Comparison of ENCODE assay signal across 18 cellular contexts in the genomic region with DNA sequence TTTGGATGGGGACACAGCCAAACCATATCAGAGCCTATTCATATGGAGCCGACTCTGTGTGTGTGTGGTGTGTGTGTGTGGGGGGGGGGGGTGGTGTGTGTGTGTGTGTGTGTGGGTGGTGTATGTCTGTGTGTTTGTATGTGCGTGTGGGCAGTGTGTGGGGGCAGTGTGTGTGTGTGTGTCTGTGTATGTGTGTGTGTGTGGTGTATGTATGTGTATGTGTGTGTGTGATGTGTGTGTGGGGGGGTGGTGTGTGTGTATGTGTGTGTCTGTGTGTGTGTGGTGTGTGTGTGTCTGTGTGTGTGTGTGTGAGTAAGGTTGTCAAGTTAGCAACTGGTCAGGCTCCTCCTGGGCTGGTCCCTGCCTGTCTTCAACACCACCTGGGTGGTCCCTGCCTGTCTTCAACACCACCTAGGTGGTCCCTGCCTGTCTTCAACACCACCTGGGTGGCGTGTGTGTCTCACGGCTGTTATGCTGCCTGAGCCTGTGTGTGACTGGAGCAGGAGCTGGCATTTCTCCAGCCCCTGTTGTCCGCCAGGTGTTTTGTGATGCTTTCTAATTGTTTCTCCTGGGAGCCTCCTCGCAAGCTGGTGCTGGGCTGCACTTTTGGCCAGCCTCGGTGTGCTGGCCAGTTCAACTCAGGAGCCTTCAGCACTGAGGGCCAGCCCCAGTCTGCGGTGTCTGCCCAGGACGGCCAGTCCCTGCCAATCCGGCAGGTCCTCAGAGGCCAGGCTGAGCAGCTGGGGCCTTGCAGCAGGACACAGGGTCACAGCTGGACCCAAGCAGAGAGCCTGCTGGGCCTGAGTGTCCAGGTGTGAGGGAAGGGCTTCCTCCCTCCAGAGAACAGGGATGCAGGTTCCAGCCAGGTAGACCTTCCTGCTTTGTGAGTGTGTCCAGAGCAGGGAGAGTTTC. TPM values are rescaled to one million over a fixed set of nuclear protein-coding genes. Genes with fewer than 3 reads are reported as not detected.
"Had no signal": no experiment of that assay in that cellular context is flagged by ENCODE, and none has a peak within 500 bp of the region (broad histone marks: within the 10 kb centered on the region; RNA-seq: fewer than 3 reads in every experiment).

No MANE protein-coding gene starts in this region.

- H3K27me3 ChIP-seq: right atrium auricular region, thyroid gland had no signal

- H3K4me3 ChIP-seq: dorsolateral prefrontal cortex, mucosa of descending colon, right atrium auricular region, thyroid gland had no signal

- ATAC-seq: activated CD4-positive, CD25-positive, alpha-beta regulatory T cell treated with anti-CD3 and anti-CD28 coated beads, Interleukin-2, amount 50 U/mL, for 24 hours; activated CD8-positive, alpha-beta memory T cell treated with anti-CD3 and anti-CD28 coated beads, Interleukin-2, amount 10 ng/mL, durations not matched to agents 7 days and 5 days; activated T-cell treated with anti-CD3 and anti-CD28 coated beads, Interleukin-2, amount 50 U/mL, for 4 hours; esophagus mucosa; mucosa of descending colon; naive thymus-derived CD8-positive, alpha-beta T cell had no signal

- DNase-seq: activated CD4-positive, alpha-beta T cell treated with anti-CD3 and anti-CD28 coated beads, Interleukin-2, amount 50 U/mL, for 4 hours; activated CD8-positive, alpha-beta memory T cell treated with anti-CD3 and anti-CD28 coated beads, Interleukin-2, amount 10 ng/mL, durations not matched to agents 7 days and 5 days; activated gamma-delta T cell; activated naive CD8-positive, alpha-beta T cell treated with anti-CD3 and anti-CD28 coated beads for 36 hours; activated T-cell treated with anti-CD3 and anti-CD28 coated beads, Interleukin-2, amount 50 U/mL, for 4 hours; anterior cingulate cortex; dorsolateral prefrontal cortex; glutamatergic neuron; immature natural killer cell; mucosa of descending colon; naive thymus-derived CD8-positive, alpha-beta T cell; small intestine; thyroid gland had no signal

- H3K27ac ChIP-seq: dorsolateral prefrontal cortex, right atrium auricular region, thyroid gland had no signal

- H3K9me3 ChIP-seq: mucosa of descending colon, thyroid gland had no signal

- H3K36me3 ChIP-seq: right atrium auricular region, thyroid gland had no signal

- H3K4me1 ChIP-seq: right atrium auricular region, thyroid gland had no signal

- FAIRE-seq: small intestine had no signal

RNA-seq across cellular contexts. Expression of a gene that starts 21.5 kb away (rescaled TPM):
- total RNA-seq: activated CD8-positive, alpha-beta memory T cell treated with anti-CD3 and anti-CD28 coated beads, Interleukin-2, amount 10 ng/mL, durations not matched to agents 7 days and 5 days; activated naive CD8-positive, alpha-beta T cell treated with anti-CD3 and anti-CD28 coated beads for 36 hours; activated T-cell treated with anti-CD3 and anti-CD28 coated beads, Interleukin-2, amount 50 U/mL, for 4 hours; esophagus mucosa; lung microvascular endothelial cell; mucosa of descending colon; naive thymus-derived CD8-positive, alpha-beta T cell; posterior vena cava; right atrium auricular region; thyroid gland had no signal

RNA-seq across cellular contexts. Expression of a gene that starts 22.4 kb away (rescaled TPM):
- total RNA-seq: lung microvascular endothelial cell had no signal
